Comparison of ENCODE assay signal across 8 cellular contexts in genomic region chr9:127918201-127919107, GRCh38. TPM values are rescaled to one million over a fixed set of nuclear protein-coding genes. Genes with fewer than 3 reads are reported as not detected.
A peak's percentile ranks its signal among the peaks of the same experiment; 100 is the strongest.
DNase-seq lines count a peak whose midpoint lies in the region; ATAC-seq and TF ChIP-seq lines count a peak whose summit lies in the region.

No MANE protein-coding gene starts in this region.

- intact Hi-C loops in HCT116 (cut with micrococcal nuclease): loop anchor here (2.0 to 5.0 kb wide), 3 partner anchors 116 to 356 kb away; partner anchors contain the start of genes CDK9 and FPGS
- intact Hi-C loops in ascending aorta (cut with DNase I): loop anchor here (1.0 to 5.0 kb wide), 3 partner anchors 42 to 201 kb away; partner anchors contain the start of genes AK1, PTRH1 and TTC16

- RAD21 ChIA-PET in HCT116 (lab: Charles Lee; ENCODE audit: low non-redundant PET in 1 of 2, low total read pairs in 2 of 2, uncharacterized antibody in 2 of 2, unreplicated experiment in 2 of 2): interaction anchor here in 1 of 2 experiments (0.6 to 0.9 kb wide), 2 partner anchors 9 to 184 kb away, joined by 4 to 5 read pairs; partner anchors contain the start of gene TOR2A

- TF ChIP-seq POLR2A in HCT116 (IDR thresholded peaks at IDR 0.05; ENCODE audit: borderline replicate concordance, extremely low read depth, insufficient read depth, insufficient read length): no peak

- H3K27me3 ChIP-seq in HCT116 (ENCODE audit: insufficient read depth, low read length) (no peaks in the 10 kb centered on the region), ascending aorta (no peaks in the 10 kb centered on the region)

- POLR2A ChIA-PET in HCT116 (lab: Charles Lee): interaction anchor here (0.6 to 1.8 kb wide), 8 partner anchors 15 to 184 kb away, joined by 3 to 6 read pairs (median 4); partner anchors contain the start of genes SLC25A25 and TOR2A

- H3K9me2 ChIP-seq in HCT116 (ENCODE audit: insufficient read depth): no peaks in the 10 kb centered on the region

- H3K36me3 ChIP-seq in HCT116 (ENCODE audit: control insufficient read depth in 1 of 2, insufficient read depth in 2 of 2, low read length in 2 of 2) (peaks cover 0 to 7% of the 10 kb centered on the region in 2 experiments; a peak in 2 of 4 replicates), ascending aorta (peaks cover 3 to 5% of the 10 kb centered on the region in 2 donors)

- no peaks in the 10 kb centered on the region for H3K9me3 ChIP-seq in HCT116 (ENCODE audit: control insufficient read depth in 1 of 2, insufficient read depth in 1 of 2, low read depth in 1 of 2, low read length in 2 of 2)
- no peaks in the 10 kb centered on the region for H3K9me3 ChIP-seq in ascending aorta

- CTCF ChIA-PET in HCT116 (lab: Charles Lee): interaction anchor here (0.8 to 1.9 kb wide), 7 partner anchors 41 to 340 kb away, joined by 3 to 14 read pairs (median 3); partner anchors contain the start of genes AK1 and TOR2A

- TF ChIP-seq CTCF in AG09309 (IDR thresholded peaks at IDR 0.05; ENCODE audit: control insufficient read depth, insufficient read depth, low read depth, low read length, missing control alignments) (peak; percentile 14), HCT116 (IDR thresholded peaks at IDR 0.05 in 2 of 3, conservative IDR thresholded peaks at IDR 0.05 in 1 of 3; ENCODE audit: borderline replicate concordance in 1 of 3, insufficient read depth in 1 of 3, low read depth in 2 of 3, low read length in 2 of 3) (peak in 2 of 3 experiments; percentile 46 to 48; a peak in 3 of 6 replicates), ascending aorta (IDR thresholded peaks at IDR 0.05) (no peak)

- H3K79me2 ChIP-seq in HCT116 (ENCODE audit: insufficient read depth, low read length): peaks cover 16% of the 10 kb centered on the region

- no peak for TF ChIP-seq RAD21 in HCT116 (IDR thresholded peaks at IDR 0.05; ENCODE audit: low read depth)

- ATAC-seq in HCT116: peak; percentile 25
- ATAC-seq in GM19035 (IDR thresholded peaks at IDR 0.05; ENCODE audit: unreplicated experiment): no peak

- H4K20me1 ChIP-seq in HCT116 (ENCODE audit: insufficient read depth): no peaks in the 10 kb centered on the region

- H3K4me2 ChIP-seq in HCT116 (ENCODE audit: low read length): peak overlapping the region; percentile 79

- no peak overlapping the region for H2AFZ ChIP-seq in HCT116 (ENCODE audit: low read depth, low read length, poor library complexity, severe bottlenecking)

- BruUV-seq in HCT116 (replicated peaks; lab: Mats Ljungman, UMichigan): no TSS peak

- H3K4me3 ChIP-seq in AG09309 (ENCODE audit: control insufficient read depth, low read depth, low read length) (no peak overlapping the region), HCT116 (replicated peaks in 1 of 2; ENCODE audit: low read depth in 1 of 2, low read length in 2 of 2) (peak overlapping the region in 1 of 2 experiments; percentile 37; a peak in 2 of 4 replicates), ascending aorta (no peak overlapping the region)

- H3K4me1 ChIP-seq in HCT116 (ENCODE audit: control insufficient read depth in 1 of 2, insufficient read depth in 2 of 2, low read length in 2 of 2) (peaks cover 52 to 79% of the 10 kb centered on the region in 2 experiments), ascending aorta (peaks cover 10 to 47% of the 10 kb centered on the region in 2 donors)

- DNase-seq in AG09309 (ENCODE audit: low read depth) (no peak), HCT116 (ENCODE audit: low read depth, low spot score) (no peak), ascending aorta (ENCODE audit: low spot score in 2 of 2) (no peak), medulla oblongata (ENCODE audit: extremely low spot score) (peak; percentile 32), NCI-H2107 treated with DMSO at 0.1 percent for 48 hours (lab: John Stamatoyannopoulos, UW; ENCODE audit: unreplicated experiment) (no peak), NCI-H2171 (lab: John Stamatoyannopoulos, UW) (no peak)
- no peak for DNase-seq in activated effector memory CD4-positive, alpha-beta T cell treated with Interleukin-2 at 50 U/mL for 16 hours

- H3K27ac ChIP-seq in HCT116 (ENCODE audit: low read depth, low read length) (peak overlapping the region; percentile 96), ascending aorta (peak overlapping the region; percentile 69 to 74)

- peak overlapping the region; percentile 68 for H3K9ac ChIP-seq in HCT116 (ENCODE audit: low read length)

TF ChIP-seq in HCT116, 20 proteins besides CTCF, POLR2A, EP300 and RAD21:
- TF ChIP-seq ZFX (IDR thresholded peaks at IDR 0.05): peak; percentile 64; the same call in 1 of the 2 replicates
- no peak for TF ChIP-seq FOSL1 (IDR thresholded peaks at IDR 0.05; ENCODE audit: low read depth)
- TF ChIP-seq TCF7L2 (IDR thresholded peaks at IDR 0.05; ENCODE audit: borderline replicate concordance, extremely low read depth, insufficient read depth, insufficient read length): peak; percentile 23

RNA-seq across cellular contexts. Expression of gene ST6GALNAC4, which starts 1.6 kb away (rescaled TPM):
- total RNA-seq in HCT116 (2021; ENCODE audit: unreplicated experiment) (49.4 TPM), ascending aorta (134 TPM)
- 45.7 and 58.2 TPM in 2 replicates for polyA plus RNA-seq in HCT116 (2012)

RNA-seq across cellular contexts. Expression of gene PIP5KL1, which starts 12.1 kb away (rescaled TPM):
- total RNA-seq in HCT116 (2021; ENCODE audit: unreplicated experiment): 37.6 TPM
- 35.7 and 36.0 TPM in 2 replicates for polyA plus RNA-seq in HCT116 (2012)
- not detected for total RNA-seq in ascending aorta

RNA-seq across cellular contexts. Expression of gene ST6GALNAC6, which starts 19.1 kb away (rescaled TPM):
- total RNA-seq in HCT116 (2021; ENCODE audit: unreplicated experiment) (24.5 TPM), ascending aorta (172 TPM)
- polyA plus RNA-seq in HCT116 (2012): 22.9 and 25.0 TPM in 2 replicates

RNA-seq across cellular contexts. Expression of gene DPM2, which starts 19.2 kb away (rescaled TPM):
- total RNA-seq in HCT116 (2021; ENCODE audit: unreplicated experiment) (54.6 TPM), ascending aorta (18.2 TPM)
- polyA plus RNA-seq in HCT116 (2012): 58.0 and 62.6 TPM in 2 replicates

RNA-seq across cellular contexts. Expression of gene AK1, which starts 41.0 kb away (rescaled TPM):
- 61.1 TPM for total RNA-seq in HCT116 (2021; ENCODE audit: unreplicated experiment)
- 70.6 and 74.2 TPM in 2 replicates for polyA plus RNA-seq in HCT116 (2012)
- total RNA-seq in ascending aorta: 64.5 TPM

Comparison
In these comparisons a context has a peak if more than half of its experiments do, and no peak if none do; other contexts are left out.
1. CTCF ChIP-seq: peak in AG09309 (single experiment) and HCT116 (2 of 3); none in ascending aorta (0 of 3).
2. RNA of gene PIP5KL1, which starts 12.1 kb away (total RNA-seq): 37.6 TPM in HCT116 (single experiment); not detected in ascending aorta (single experiment); every median in the first group is over 10 times any median in the second.